Comparison of ENCODE assay signal across 1 cellular context in the genomic region with DNA sequence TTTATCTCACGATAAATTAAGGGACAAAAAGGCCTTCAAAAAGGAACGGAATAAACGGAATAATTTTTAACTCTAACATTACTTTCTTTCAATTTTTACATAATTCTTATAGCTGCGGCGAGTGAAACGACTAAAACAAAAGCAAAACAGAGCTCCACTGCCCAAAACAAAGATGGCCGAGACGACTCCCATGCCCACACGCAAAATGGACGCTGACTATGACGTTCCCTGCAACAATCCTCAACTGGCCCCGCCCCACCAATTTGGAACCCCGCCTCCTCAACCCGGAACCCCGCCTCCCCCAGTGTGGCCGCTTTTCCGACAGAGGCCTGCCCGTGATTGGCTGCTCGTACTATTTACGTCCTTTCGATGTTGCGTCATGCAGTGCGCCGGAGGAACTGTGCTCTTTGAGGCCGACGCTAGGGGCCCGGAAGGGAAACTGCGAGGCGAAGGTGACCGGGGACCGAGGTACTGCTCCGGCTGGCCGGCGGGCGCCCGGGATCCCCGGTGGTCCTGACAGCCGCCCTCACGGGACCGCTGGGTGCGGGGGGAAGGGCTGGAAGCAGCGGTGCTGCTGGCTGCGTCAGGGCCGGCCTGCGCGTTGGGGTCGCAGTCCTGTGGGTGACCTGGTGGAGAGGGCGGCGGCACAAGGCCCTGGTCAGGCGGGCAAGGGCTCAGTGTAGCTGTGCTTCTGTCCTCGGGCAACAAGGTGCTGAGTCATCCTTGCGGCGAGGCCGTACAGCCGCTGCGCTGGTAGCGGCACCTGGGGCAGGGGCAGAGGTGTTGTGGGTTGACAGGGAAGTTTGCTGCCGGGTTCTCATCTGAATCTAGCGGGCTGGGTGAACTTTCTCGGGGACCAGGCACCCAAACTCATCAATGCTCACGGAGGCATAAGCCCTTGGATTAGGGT.
A peak's percentile ranks its signal among the peaks of the same experiment; 100 is the strongest.
TF ChIP-seq lines count a peak whose summit lies in the region.

A gene with protein sequence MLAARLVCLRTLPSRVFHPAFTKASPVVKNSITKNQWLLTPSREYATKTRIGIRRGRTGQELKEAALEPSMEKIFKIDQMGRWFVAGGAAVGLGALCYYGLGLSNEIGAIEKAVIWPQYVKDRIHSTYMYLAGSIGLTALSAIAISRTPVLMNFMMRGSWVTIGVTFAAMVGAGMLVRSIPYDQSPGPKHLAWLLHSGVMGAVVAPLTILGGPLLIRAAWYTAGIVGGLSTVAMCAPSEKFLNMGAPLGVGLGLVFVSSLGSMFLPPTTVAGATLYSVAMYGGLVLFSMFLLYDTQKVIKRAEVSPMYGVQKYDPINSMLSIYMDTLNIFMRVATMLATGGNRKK (plus strand): TSS at position 384 of the 910 bp plus-strand sequence. CDS start 1,992 bp downstream, outside the sequence.

TF ChIP-seq in WTC11, 78 proteins besides CTCF, POLR2A, EP300 and RAD21 (continued from another document and continues in another):
- TF ChIP-seq, protein P1, sequence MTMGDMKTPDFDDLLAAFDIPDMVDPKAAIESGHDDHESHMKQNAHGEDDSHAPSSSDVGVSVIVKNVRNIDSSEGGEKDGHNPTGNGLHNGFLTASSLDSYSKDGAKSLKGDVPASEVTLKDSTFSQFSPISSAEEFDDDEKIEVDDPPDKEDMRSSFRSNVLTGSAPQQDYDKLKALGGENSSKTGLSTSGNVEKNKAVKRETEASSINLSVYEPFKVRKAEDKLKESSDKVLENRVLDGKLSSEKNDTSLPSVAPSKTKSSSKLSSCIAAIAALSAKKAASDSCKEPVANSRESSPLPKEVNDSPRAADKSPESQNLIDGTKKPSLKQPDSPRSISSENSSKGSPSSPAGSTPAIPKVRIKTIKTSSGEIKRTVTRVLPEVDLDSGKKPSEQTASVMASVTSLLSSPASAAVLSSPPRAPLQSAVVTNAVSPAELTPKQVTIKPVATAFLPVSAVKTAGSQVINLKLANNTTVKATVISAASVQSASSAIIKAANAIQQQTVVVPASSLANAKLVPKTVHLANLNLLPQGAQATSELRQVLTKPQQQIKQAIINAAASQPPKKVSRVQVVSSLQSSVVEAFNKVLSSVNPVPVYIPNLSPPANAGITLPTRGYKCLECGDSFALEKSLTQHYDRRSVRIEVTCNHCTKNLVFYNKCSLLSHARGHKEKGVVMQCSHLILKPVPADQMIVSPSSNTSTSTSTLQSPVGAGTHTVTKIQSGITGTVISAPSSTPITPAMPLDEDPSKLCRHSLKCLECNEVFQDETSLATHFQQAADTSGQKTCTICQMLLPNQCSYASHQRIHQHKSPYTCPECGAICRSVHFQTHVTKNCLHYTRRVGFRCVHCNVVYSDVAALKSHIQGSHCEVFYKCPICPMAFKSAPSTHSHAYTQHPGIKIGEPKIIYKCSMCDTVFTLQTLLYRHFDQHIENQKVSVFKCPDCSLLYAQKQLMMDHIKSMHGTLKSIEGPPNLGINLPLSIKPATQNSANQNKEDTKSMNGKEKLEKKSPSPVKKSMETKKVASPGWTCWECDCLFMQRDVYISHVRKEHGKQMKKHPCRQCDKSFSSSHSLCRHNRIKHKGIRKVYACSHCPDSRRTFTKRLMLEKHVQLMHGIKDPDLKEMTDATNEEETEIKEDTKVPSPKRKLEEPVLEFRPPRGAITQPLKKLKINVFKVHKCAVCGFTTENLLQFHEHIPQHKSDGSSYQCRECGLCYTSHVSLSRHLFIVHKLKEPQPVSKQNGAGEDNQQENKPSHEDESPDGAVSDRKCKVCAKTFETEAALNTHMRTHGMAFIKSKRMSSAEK (CRISPR knock-in tag; IDR thresholded peaks at IDR 0.05; ENCODE audit: borderline replicate concordance): no peak
- TF ChIP-seq, protein P2, sequence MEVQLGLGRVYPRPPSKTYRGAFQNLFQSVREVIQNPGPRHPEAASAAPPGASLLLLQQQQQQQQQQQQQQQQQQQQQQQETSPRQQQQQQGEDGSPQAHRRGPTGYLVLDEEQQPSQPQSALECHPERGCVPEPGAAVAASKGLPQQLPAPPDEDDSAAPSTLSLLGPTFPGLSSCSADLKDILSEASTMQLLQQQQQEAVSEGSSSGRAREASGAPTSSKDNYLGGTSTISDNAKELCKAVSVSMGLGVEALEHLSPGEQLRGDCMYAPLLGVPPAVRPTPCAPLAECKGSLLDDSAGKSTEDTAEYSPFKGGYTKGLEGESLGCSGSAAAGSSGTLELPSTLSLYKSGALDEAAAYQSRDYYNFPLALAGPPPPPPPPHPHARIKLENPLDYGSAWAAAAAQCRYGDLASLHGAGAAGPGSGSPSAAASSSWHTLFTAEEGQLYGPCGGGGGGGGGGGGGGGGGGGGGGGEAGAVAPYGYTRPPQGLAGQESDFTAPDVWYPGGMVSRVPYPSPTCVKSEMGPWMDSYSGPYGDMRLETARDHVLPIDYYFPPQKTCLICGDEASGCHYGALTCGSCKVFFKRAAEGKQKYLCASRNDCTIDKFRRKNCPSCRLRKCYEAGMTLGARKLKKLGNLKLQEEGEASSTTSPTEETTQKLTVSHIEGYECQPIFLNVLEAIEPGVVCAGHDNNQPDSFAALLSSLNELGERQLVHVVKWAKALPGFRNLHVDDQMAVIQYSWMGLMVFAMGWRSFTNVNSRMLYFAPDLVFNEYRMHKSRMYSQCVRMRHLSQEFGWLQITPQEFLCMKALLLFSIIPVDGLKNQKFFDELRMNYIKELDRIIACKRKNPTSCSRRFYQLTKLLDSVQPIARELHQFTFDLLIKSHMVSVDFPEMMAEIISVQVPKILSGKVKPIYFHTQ (CRISPR knock-in tag; IDR thresholded peaks at IDR 0.05): no peak
- TF ChIP-seq, protein P3, sequence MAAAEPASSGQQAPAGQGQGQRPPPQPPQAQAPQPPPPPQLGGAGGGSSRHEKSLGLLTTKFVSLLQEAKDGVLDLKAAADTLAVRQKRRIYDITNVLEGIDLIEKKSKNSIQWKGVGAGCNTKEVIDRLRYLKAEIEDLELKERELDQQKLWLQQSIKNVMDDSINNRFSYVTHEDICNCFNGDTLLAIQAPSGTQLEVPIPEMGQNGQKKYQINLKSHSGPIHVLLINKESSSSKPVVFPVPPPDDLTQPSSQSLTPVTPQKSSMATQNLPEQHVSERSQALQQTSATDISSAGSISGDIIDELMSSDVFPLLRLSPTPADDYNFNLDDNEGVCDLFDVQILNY (CRISPR knock-in tag; IDR thresholded peaks at IDR 0.05): no peak
- no peak for TF ChIP-seq NR2C2 (CRISPR knock-in tag; IDR thresholded peaks at IDR 0.05)
- TF ChIP-seq, protein P4, sequence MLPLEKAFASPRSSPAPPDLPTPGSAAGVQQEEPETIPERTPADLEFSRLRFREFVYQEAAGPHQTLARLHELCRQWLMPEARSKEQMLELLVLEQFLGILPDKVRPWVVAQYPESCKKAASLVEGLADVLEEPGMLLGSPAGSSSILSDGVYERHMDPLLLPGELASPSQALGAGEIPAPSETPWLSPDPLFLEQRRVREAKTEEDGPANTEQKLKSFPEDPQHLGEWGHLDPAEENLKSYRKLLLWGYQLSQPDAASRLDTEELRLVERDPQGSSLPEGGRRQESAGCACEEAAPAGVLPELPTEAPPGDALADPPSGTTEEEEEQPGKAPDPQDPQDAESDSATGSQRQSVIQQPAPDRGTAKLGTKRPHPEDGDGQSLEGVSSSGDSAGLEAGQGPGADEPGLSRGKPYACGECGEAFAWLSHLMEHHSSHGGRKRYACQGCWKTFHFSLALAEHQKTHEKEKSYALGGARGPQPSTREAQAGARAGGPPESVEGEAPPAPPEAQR (CRISPR knock-in tag; IDR thresholded peaks at IDR 0.05): no peak
- TF ChIP-seq, protein P5, sequence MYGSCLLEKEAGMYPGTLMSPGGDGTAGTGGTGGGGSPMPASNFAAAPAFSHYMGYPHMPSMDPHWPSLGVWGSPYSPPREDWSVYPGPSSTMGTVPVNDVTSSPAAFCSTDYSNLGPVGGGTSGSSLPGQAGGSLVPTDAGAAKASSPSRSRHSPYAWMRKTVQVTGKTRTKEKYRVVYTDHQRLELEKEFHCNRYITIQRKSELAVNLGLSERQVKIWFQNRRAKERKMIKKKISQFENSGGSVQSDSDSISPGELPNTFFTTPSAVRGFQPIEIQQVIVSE (CRISPR knock-in tag; IDR thresholded peaks at IDR 0.05; ENCODE audit: borderline replicate concordance): no peak
- TF ChIP-seq, protein P6, sequence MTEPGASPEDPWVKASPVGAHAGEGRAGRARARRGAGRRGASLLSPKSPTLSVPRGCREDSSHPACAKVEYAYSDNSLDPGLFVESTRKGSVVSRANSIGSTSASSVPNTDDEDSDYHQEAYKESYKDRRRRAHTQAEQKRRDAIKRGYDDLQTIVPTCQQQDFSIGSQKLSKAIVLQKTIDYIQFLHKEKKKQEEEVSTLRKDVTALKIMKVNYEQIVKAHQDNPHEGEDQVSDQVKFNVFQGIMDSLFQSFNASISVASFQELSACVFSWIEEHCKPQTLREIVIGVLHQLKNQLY (CRISPR knock-in tag; IDR thresholded peaks at IDR 0.05): no peak
- no peak for TF ChIP-seq ZNF219 (CRISPR knock-in tag; IDR thresholded peaks at IDR 0.05; ENCODE audit: borderline replicate concordance)
- TF ChIP-seq, protein P7, sequence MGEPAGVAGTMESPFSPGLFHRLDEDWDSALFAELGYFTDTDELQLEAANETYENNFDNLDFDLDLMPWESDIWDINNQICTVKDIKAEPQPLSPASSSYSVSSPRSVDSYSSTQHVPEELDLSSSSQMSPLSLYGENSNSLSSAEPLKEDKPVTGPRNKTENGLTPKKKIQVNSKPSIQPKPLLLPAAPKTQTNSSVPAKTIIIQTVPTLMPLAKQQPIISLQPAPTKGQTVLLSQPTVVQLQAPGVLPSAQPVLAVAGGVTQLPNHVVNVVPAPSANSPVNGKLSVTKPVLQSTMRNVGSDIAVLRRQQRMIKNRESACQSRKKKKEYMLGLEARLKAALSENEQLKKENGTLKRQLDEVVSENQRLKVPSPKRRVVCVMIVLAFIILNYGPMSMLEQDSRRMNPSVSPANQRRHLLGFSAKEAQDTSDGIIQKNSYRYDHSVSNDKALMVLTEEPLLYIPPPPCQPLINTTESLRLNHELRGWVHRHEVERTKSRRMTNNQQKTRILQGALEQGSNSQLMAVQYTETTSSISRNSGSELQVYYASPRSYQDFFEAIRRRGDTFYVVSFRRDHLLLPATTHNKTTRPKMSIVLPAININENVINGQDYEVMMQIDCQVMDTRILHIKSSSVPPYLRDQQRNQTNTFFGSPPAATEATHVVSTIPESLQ (CRISPR knock-in tag; IDR thresholded peaks at IDR 0.05): no peak
- TF ChIP-seq NR3C1 (CRISPR knock-in tag; conservative IDR thresholded peaks at IDR 0.05; ENCODE audit: low read depth): no peak
- TF ChIP-seq, protein P8, sequence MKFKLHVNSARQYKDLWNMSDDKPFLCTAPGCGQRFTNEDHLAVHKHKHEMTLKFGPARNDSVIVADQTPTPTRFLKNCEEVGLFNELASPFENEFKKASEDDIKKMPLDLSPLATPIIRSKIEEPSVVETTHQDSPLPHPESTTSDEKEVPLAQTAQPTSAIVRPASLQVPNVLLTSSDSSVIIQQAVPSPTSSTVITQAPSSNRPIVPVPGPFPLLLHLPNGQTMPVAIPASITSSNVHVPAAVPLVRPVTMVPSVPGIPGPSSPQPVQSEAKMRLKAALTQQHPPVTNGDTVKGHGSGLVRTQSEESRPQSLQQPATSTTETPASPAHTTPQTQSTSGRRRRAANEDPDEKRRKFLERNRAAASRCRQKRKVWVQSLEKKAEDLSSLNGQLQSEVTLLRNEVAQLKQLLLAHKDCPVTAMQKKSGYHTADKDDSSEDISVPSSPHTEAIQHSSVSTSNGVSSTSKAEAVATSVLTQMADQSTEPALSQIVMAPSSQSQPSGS (CRISPR knock-in tag; IDR thresholded peaks at IDR 0.05; ENCODE audit: borderline replicate concordance, low read depth): no peak
- peak; percentile 38; the same call in 1 of the 2 replicates for TF ChIP-seq ESRRA (CRISPR knock-in tag; IDR thresholded peaks at IDR 0.05; ENCODE audit: borderline replicate concordance)
- TF ChIP-seq, protein P9, sequence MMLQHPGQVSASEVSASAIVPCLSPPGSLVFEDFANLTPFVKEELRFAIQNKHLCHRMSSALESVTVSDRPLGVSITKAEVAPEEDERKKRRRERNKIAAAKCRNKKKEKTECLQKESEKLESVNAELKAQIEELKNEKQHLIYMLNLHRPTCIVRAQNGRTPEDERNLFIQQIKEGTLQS (CRISPR knock-in tag; conservative IDR thresholded peaks at IDR 0.05): 0 out of 2 replicates have a peak, but pooled peaks have one; percentile 36
- TF ChIP-seq NFATC4 (CRISPR knock-in tag; IDR thresholded peaks at IDR 0.05): no peak
- TF ChIP-seq, protein P10, sequence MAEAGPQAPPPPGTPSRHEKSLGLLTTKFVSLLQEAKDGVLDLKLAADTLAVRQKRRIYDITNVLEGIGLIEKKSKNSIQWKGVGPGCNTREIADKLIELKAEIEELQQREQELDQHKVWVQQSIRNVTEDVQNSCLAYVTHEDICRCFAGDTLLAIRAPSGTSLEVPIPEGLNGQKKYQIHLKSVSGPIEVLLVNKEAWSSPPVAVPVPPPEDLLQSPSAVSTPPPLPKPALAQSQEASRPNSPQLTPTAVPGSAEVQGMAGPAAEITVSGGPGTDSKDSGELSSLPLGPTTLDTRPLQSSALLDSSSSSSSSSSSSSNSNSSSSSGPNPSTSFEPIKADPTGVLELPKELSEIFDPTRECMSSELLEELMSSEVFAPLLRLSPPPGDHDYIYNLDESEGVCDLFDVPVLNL (CRISPR knock-in tag; IDR thresholded peaks at IDR 0.05; ENCODE audit: borderline replicate concordance, low read depth): 0 out of 2 replicates have a peak, but pooled peaks have one; percentile 19
- no peak for TF ChIP-seq RELA (CRISPR knock-in tag; IDR thresholded peaks at IDR 0.05; ENCODE audit: borderline replicate concordance)
- TF ChIP-seq, protein P11, sequence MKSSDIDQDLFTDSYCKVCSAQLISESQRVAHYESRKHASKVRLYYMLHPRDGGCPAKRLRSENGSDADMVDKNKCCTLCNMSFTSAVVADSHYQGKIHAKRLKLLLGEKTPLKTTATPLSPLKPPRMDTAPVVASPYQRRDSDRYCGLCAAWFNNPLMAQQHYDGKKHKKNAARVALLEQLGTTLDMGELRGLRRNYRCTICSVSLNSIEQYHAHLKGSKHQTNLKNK (CRISPR knock-in tag; IDR thresholded peaks at IDR 0.05): no peak
- TF ChIP-seq NFYB (CRISPR knock-in tag; conservative IDR thresholded peaks at IDR 0.05; ENCODE audit: low read depth): peak; percentile 73
- 0 out of 2 replicates have a peak, but pooled peaks have one; percentile 44 for TF ChIP-seq TEAD4 (CRISPR knock-in tag; IDR thresholded peaks at IDR 0.05)
- TF ChIP-seq, protein P12, sequence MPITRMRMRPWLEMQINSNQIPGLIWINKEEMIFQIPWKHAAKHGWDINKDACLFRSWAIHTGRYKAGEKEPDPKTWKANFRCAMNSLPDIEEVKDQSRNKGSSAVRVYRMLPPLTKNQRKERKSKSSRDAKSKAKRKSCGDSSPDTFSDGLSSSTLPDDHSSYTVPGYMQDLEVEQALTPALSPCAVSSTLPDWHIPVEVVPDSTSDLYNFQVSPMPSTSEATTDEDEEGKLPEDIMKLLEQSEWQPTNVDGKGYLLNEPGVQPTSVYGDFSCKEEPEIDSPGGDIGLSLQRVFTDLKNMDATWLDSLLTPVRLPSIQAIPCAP (CRISPR knock-in tag; IDR thresholded peaks at IDR 0.05): no peak
- TF ChIP-seq ATF1 (CRISPR knock-in tag; IDR thresholded peaks at IDR 0.05): peak; percentile 71; the same call in 1 of the 2 replicates
- no peak for TF ChIP-seq ZNF232 (CRISPR knock-in tag; IDR thresholded peaks at IDR 0.05)
- peak; percentile 56; the same call in 1 of the 2 replicates for TF ChIP-seq FOXP1 (CRISPR knock-in tag; IDR thresholded peaks at IDR 0.05; ENCODE audit: borderline replicate concordance)
- no peak for TF ChIP-seq GTF2I (CRISPR knock-in tag; conservative IDR thresholded peaks at IDR 0.05)
- TF ChIP-seq ZNF396 (CRISPR knock-in tag; IDR thresholded peaks at IDR 0.05; ENCODE audit: borderline replicate concordance): no peak
- TF ChIP-seq SMAD3 (CRISPR knock-in tag; IDR thresholded peaks at IDR 0.05; ENCODE audit: borderline replicate concordance): no peak
- no peak for TF ChIP-seq PRRX2 (CRISPR knock-in tag; IDR thresholded peaks at IDR 0.05)
